ENCODE assay signal across 8 cellular contexts in genomic region chr10:102418612-102419560, GRCh38. TPM values are rescaled to one million over a fixed set of nuclear protein-coding genes. Genes with fewer than 3 reads are reported as not detected.
DNase-seq lines count a peak whose midpoint lies in the region; ATAC-seq and TF ChIP-seq lines count a peak whose summit lies in the region.

Gene PSD, minus strand, starts transcription at chr10:102418785. Its CDS starts 1,747 bp downstream, at chr10:102417038.

- DNase-seq in activated T-cell treated with anti-CD3 and anti-CD28 coated beads, Interleukin-2, amount 50 U/mL, for 4 hours = no peak
- DNase-seq in activated T-cell treated with anti-CD3 and anti-CD28 coated beads, Interleukin-2, amount 50 U/mL, for 48 hours = no peak
- DNase-seq in NCI-H774 (lab: John Stamatoyannopoulos, UW) (peak; percentile 56), nephron progenitor cell (no peak), activated gamma-delta T cell (lab: John Stamatoyannopoulos, UW) (no peak), pons (ENCODE audit: low spot score) (no peak)

- H3K27ac Mint-ChIP-seq in dendritic cell treated with granulocyte-macrophage colony-stimulating factor and Interleukin-4, amounts not matched to agents 40 ng/mL and 50 ng/mL, for 4 days = no peak within 1 kb of the TSS
- H3K27ac Mint-ChIP-seq in nephron progenitor cell = no peak within 1 kb of the TSS

- peaks cover 34% of the 10 kb centered on the region for H3K4me1 Mint-ChIP-seq in activated T-cell treated with anti-CD3 and anti-CD28 coated beads, Interleukin-2, amount 50 U/mL, for 4 hours (ENCODE audit: low read depth)
- H3K4me1 Mint-ChIP-seq in dendritic cell treated with granulocyte-macrophage colony-stimulating factor and Interleukin-4, amounts not matched to agents 40 ng/mL and 50 ng/mL, for 4 days (ENCODE audit: low read depth) = peaks cover 79% of the 10 kb centered on the region
- peaks cover 28% of the 10 kb centered on the region for H3K4me1 Mint-ChIP-seq in nephron progenitor cell

- H3K9me3 Mint-ChIP-seq in activated T-cell treated with anti-CD3 and anti-CD28 coated beads, Interleukin-2, amount 50 U/mL, for 4 hours = no peaks in the 10 kb centered on the region
- H3K9me3 Mint-ChIP-seq in dendritic cell treated with granulocyte-macrophage colony-stimulating factor and Interleukin-4, amounts not matched to agents 40 ng/mL and 50 ng/mL, for 4 days = no peaks in the 10 kb centered on the region
- no peaks in the 10 kb centered on the region for H3K9me3 Mint-ChIP-seq in nephron progenitor cell

- no peak for ATAC-seq in activated T-cell treated with anti-CD3 and anti-CD28 coated beads, Interleukin-2, amount 50 U/mL, for 4 hours
- ATAC-seq in GM21619 (IDR thresholded peaks at IDR 0.05; ENCODE audit: unreplicated experiment) = no peak

- peak within 1 kb of the TSS; percentile 96 for H3K4me3 Mint-ChIP-seq in activated T-cell treated with anti-CD3 and anti-CD28 coated beads, Interleukin-2, amount 50 U/mL, for 4 hours
- peak within 1 kb of the TSS; percentile 85 for H3K4me3 Mint-ChIP-seq in dendritic cell treated with granulocyte-macrophage colony-stimulating factor and Interleukin-4, amounts not matched to agents 40 ng/mL and 50 ng/mL, for 4 days
- H3K4me3 Mint-ChIP-seq in nephron progenitor cell = peak within 1 kb of the TSS; percentile 98

- TF ChIP-seq CTCF in nephron progenitor cell (IDR thresholded peaks at IDR 0.05) = no peak

- intact Hi-C loops in dendritic cell treated with granulocyte-macrophage colony-stimulating factor and Interleukin-4, amounts not matched to agents 40 ng/mL and 50 ng/mL, for 4 days (cut with micrococcal nuclease) = no loop called here

- peaks cover 7% of the 10 kb centered on the region for H3K36me3 Mint-ChIP-seq in activated T-cell treated with anti-CD3 and anti-CD28 coated beads, Interleukin-2, amount 50 U/mL, for 4 hours (ENCODE audit: insufficient read depth)
- H3K36me3 Mint-ChIP-seq in dendritic cell treated with granulocyte-macrophage colony-stimulating factor and Interleukin-4, amounts not matched to agents 40 ng/mL and 50 ng/mL, for 4 days (ENCODE audit: low read depth) = peaks cover 28% of the 10 kb centered on the region
- no peaks in the 10 kb centered on the region for H3K36me3 Mint-ChIP-seq in nephron progenitor cell (ENCODE audit: low read depth)

- H3K27me3 Mint-ChIP-seq in activated T-cell treated with anti-CD3 and anti-CD28 coated beads, Interleukin-2, amount 50 U/mL, for 4 hours (ENCODE audit: low read depth) = peaks cover 30% of the 10 kb centered on the region
- H3K27me3 Mint-ChIP-seq in dendritic cell treated with granulocyte-macrophage colony-stimulating factor and Interleukin-4, amounts not matched to agents 40 ng/mL and 50 ng/mL, for 4 days = peaks cover 53% of the 10 kb centered on the region
- H3K27me3 Mint-ChIP-seq in nephron progenitor cell (ENCODE audit: low read depth, poor library complexity) = peaks cover 59% of the 10 kb centered on the region

RNA-seq across cellular contexts. Expression of gene PSD, which starts in this region (rescaled TPM):
- 1 to 10 TPM; 2.3 to 4.6 (median 3.7) TPM for total RNA-seq in activated T-cell treated with anti-CD3 and anti-CD28 coated beads, Interleukin-2, amount 50 U/mL, for 4 hours
